28 cellular contexts compared by ENCODE assay signal in genomic region chr14:104673481-104673880, GRCh38.
"Had no signal": no experiment of that assay in that cellular context is flagged by ENCODE, and none has a peak within 500 bp of the region (broad histone marks: within the 10 kb centered on the region; RNA-seq: fewer than 3 reads in every experiment).

No MANE protein-coding gene starts in this region.

- H3K27ac ChIP-seq: KMS-11, SK-N-MC, VCaP had no signal

- H3K4me3 ChIP-seq: SK-N-MC had no signal

- H3K9me3 Mint-ChIP-seq: activated CD4-positive, alpha-beta memory T cell treated with anti-CD3 and anti-CD28 coated beads, Interleukin-2, amount 10 ng/mL, durations not matched to agents 7 days and 5 days; activated CD4-positive, alpha-beta T cell treated with anti-CD3 and anti-CD28 coated beads, Interleukin-2, amount 10 ng/mL, durations not matched to agents 7 days and 5 days; activated naive CD4-positive, alpha-beta T cell treated with anti-CD3 and anti-CD28 coated beads, Interleukin-2, amount 10 ng/mL, durations not matched to agents 7 days and 5 days; activated naive CD8-positive, alpha-beta T cell treated with anti-CD3 and anti-CD28 coated beads for 36 hours; activated T-helper 2 cell treated with anti-CD3 and anti-CD28 coated beads, Interferon-gamma antibody, Interleukin-2, Interleukin-4, amounts not matched to agents 10 μg/mL and 5 μg/mL and 100 μg/mL, durations not matched to agents 14 hours and 24 hours and 36 hours; T-cell had no signal

- H3K27ac Mint-ChIP-seq: activated CD4-positive, alpha-beta memory T cell treated with anti-CD3 and anti-CD28 coated beads, Interleukin-2, amount 10 ng/mL, durations not matched to agents 7 days and 5 days; activated CD4-positive, alpha-beta T cell treated with anti-CD3 and anti-CD28 coated beads, Interleukin-2, amount 10 ng/mL, durations not matched to agents 7 days and 5 days; activated naive CD4-positive, alpha-beta T cell treated with anti-CD3 and anti-CD28 coated beads, Interleukin-2, amount 10 ng/mL, durations not matched to agents 7 days and 5 days; activated naive CD8-positive, alpha-beta T cell treated with anti-CD3 and anti-CD28 coated beads for 36 hours; activated T-helper 2 cell treated with anti-CD3 and anti-CD28 coated beads, Interferon-gamma antibody, Interleukin-2, Interleukin-4, amounts not matched to agents 10 μg/mL and 5 μg/mL and 100 μg/mL, durations not matched to agents 14 hours and 24 hours and 36 hours had no signal

- H3K9ac ChIP-seq: KMS-11 had no signal

- ATAC-seq: Panc1, T-cell had no signal

- H3K36me3 Mint-ChIP-seq: activated naive CD4-positive, alpha-beta T cell treated with anti-CD3 and anti-CD28 coated beads, Interleukin-2, amount 10 ng/mL, durations not matched to agents 7 days and 5 days; activated naive CD8-positive, alpha-beta T cell treated with anti-CD3 and anti-CD28 coated beads for 36 hours; T-cell had no signal

- H3K4me2 ChIP-seq: KMS-11 had no signal

- FAIRE-seq: TTC549 had no signal

- H3K4me3 Mint-ChIP-seq: activated CD4-positive, alpha-beta memory T cell treated with anti-CD3 and anti-CD28 coated beads, Interleukin-2, amount 10 ng/mL, durations not matched to agents 7 days and 5 days; activated CD4-positive, alpha-beta T cell treated with anti-CD3 and anti-CD28 coated beads, Interleukin-2, amount 10 ng/mL, durations not matched to agents 7 days and 5 days; activated naive CD4-positive, alpha-beta T cell treated with anti-CD3 and anti-CD28 coated beads, Interleukin-2, amount 10 ng/mL, durations not matched to agents 7 days and 5 days; activated naive CD8-positive, alpha-beta T cell treated with anti-CD3 and anti-CD28 coated beads for 36 hours; T-cell had no signal

- H3K27me3 Mint-ChIP-seq: activated naive CD8-positive, alpha-beta T cell treated with anti-CD3 and anti-CD28 coated beads for 36 hours; T-cell had no signal

- DNase-seq: activated CD4-positive, alpha-beta memory T cell treated with anti-CD3 and anti-CD28 coated beads, Interleukin-2, amount 10 ng/mL, durations not matched to agents 7 days and 5 days; activated CD4-positive, alpha-beta T cell treated with anti-CD3 and anti-CD28 coated beads, Interleukin-2, amount 10 ng/mL, durations not matched to agents 7 days and 5 days; activated CD4-positive, CD25-positive, alpha-beta regulatory T cell; activated gamma-delta T cell treated with Interleukin-2 at 50 U/mL for 16 hours; activated naive CD4-positive, alpha-beta T cell treated with anti-CD3 and anti-CD28 coated beads, Interleukin-2, amount 10 ng/mL, durations not matched to agents 7 days and 5 days; activated naive CD8-positive, alpha-beta T cell treated with anti-CD3 and anti-CD28 coated beads for 36 hours; activated T-cell treated with anti-CD3 and anti-CD28 coated beads for 4 hours; activated T-cell treated with anti-CD3 and anti-CD28 coated beads, Interleukin-2, amount 50 U/mL, for 48 hours; NCI-H1092; NCI-H1417; NCI-H1694; NCI-H2029; NCI-H2107; NCI-H2171 treated with DMSO at 0.1 percent for 48 hours; NCI-H226; NCI-H526; NK-92 treated with Interleukin-12 subunit alpha and Interleukin-12 subunit beta, amount 100 ng/mL, for 24 hours; OCI-M1; RPMI8226; T-cell; T-helper 2 cell; T1000 had no signal
